17 cellular contexts compared by ENCODE assay signal in genomic region chr9:113373255-113373654, GRCh38. TPM values are rescaled to one million over a fixed set of nuclear protein-coding genes. Genes with fewer than 3 reads are reported as not detected.
DNase-seq lines count a peak whose midpoint lies in the region; ATAC-seq and TF ChIP-seq lines count a peak whose summit lies in the region.
"Had no signal": no experiment of that assay in that cellular context is flagged by ENCODE, and none has a peak within 500 bp of the region (broad histone marks: within the 10 kb centered on the region; RNA-seq: fewer than 3 reads in every experiment).

No MANE protein-coding gene starts in this region.

- POLR2A ChIA-PET in CD4-positive, alpha-beta T cell (lab: Charles Lee): no interaction called here

- H3K27ac ChIP-seq in CD4-positive, alpha-beta T cell (ENCODE audit: low read depth, low read length): no peak overlapping the region
- H3K27ac ChIP-seq in HUES48 (ENCODE audit: low read depth, low read length) (peak overlapping the region; percentile 18), body of pancreas (peak overlapping the region in 3 of 4 donors; percentile 3 to 99 (median 10)), parathyroid adenoma (peak overlapping the region; percentile 92)
- H3K27ac ChIP-seq: SJCRH30 had no signal

- H3K4me1 Mint-ChIP-seq in CD4-positive, alpha-beta T cell (ENCODE audit: low read depth): peaks cover 21% of the 10 kb centered on the region

- no peaks in the 10 kb centered on the region for H3K9me3 Mint-ChIP-seq in CD4-positive, alpha-beta T cell
- H3K9me3 Mint-ChIP-seq: CD8-positive, alpha-beta memory T cell had no signal

- no peak for DNase-seq in CD4-positive, alpha-beta T cell
- DNase-seq in body of pancreas (no peak), lower leg skin (ENCODE audit: low spot score in 2 of 2) (no peak)
- DNase-seq in stimulated activated CD4-positive, alpha-beta T cell treated with anti-CD3 and anti-CD28 coated beads, Interleukin-15, amount 100 ng/mL, for 24 hours: no peak
- no peak for DNase-seq in activated CD4-positive, alpha-beta T cell treated with anti-CD3 and anti-CD28 coated beads, Interleukin-2, amount 50 U/mL, for 4 hours
- DNase-seq: ACHN; CD8-positive, alpha-beta memory T cell; GF-D8; Karpas-422; NCI-H1105 treated with DMSO at 0.1 percent for 48 hours; NCI-H2029; NCI-H524 treated with DMSO at 0.1 percent for 48 hours; OCI-M1; SJCRH30 had no signal

- H3K36me3 ChIP-seq in HUES48 (ENCODE audit: control insufficient read depth, insufficient read depth, low read length) (peaks cover 29% of the 10 kb centered on the region), body of pancreas (replicated peaks in 1 of 2; ENCODE audit: insufficient read depth in 1 of 2, low read depth in 2 of 2) (peaks cover 0 to 6% of the 10 kb centered on the region in 2 donors), parathyroid adenoma (ENCODE audit: control insufficient read depth, insufficient read depth, low read length) (no peaks in the 10 kb centered on the region)
- H3K36me3 ChIP-seq: SJCRH30 had no signal

- H3K36me3 Mint-ChIP-seq in CD4-positive, alpha-beta T cell (ENCODE audit: low read depth): peaks cover 23% of the 10 kb centered on the region

- no peaks in the 10 kb centered on the region for H3K27me3 ChIP-seq in CD4-positive, alpha-beta T cell (ENCODE audit: control insufficient read depth, insufficient read depth, low read length)
- H3K27me3 ChIP-seq in HUES48 (ENCODE audit: control insufficient read depth, insufficient read depth, low read length): no peaks in the 10 kb centered on the region
- no peaks in the 10 kb centered on the region for H3K27me3 ChIP-seq in body of pancreas
- no peaks in the 10 kb centered on the region for H3K27me3 ChIP-seq in parathyroid adenoma (ENCODE audit: control insufficient read depth, insufficient read depth, low read length)
- H3K27me3 ChIP-seq: SJCRH30 had no signal

- CTCF ChIA-PET in CD4-positive, alpha-beta T cell (lab: Charles Lee): no interaction called here

- no peaks in the 10 kb centered on the region for H3K27me3 Mint-ChIP-seq in CD4-positive, alpha-beta T cell
- H3K27me3 Mint-ChIP-seq: CD8-positive, alpha-beta memory T cell had no signal

- H3K4me2 ChIP-seq in parathyroid adenoma (ENCODE audit: low read length): peak overlapping the region; percentile 34

- H3K27ac Mint-ChIP-seq in CD4-positive, alpha-beta T cell: no peak overlapping the region

- H3K9me3 ChIP-seq in CD4-positive, alpha-beta T cell (ENCODE audit: control insufficient read depth, low read length): no peaks in the 10 kb centered on the region
- H3K9me3 ChIP-seq in HUES48 (ENCODE audit: control insufficient read depth, insufficient read depth, low read length): no peaks in the 10 kb centered on the region
- H3K9me3 ChIP-seq in body of pancreas: no peaks in the 10 kb centered on the region
- no peaks in the 10 kb centered on the region for H3K9me3 ChIP-seq in parathyroid adenoma (ENCODE audit: control insufficient read depth, low read length)
- H3K9me3 ChIP-seq: SJCRH30 had no signal

- TF ChIP-seq CTCF in CD4-positive, alpha-beta T cell (IDR thresholded peaks at IDR 0.05): no peak
- TF ChIP-seq CTCF in body of pancreas (IDR thresholded peaks at IDR 0.05): no peak
- TF ChIP-seq CTCF in parathyroid adenoma (IDR thresholded peaks at IDR 0.05): peak; percentile 4
- TF ChIP-seq CTCF in lower leg skin (IDR thresholded peaks at IDR 0.05): no peak

- H3K4me1 ChIP-seq in HUES48 (ENCODE audit: control insufficient read depth, insufficient read depth, low read length) (0 out of 2 replicates have a peak, but pooled peaks cover 6% of the 10 kb centered on the region), body of pancreas (peaks cover 85% of the 10 kb centered on the region), parathyroid adenoma (peaks cover 33% of the 10 kb centered on the region)
- H3K4me1 ChIP-seq: SJCRH30 had no signal

- TF ChIP-seq POLR2A in body of pancreas (IDR thresholded peaks at IDR 0.05) (no peak), lower leg skin (IDR thresholded peaks at IDR 0.05) (no peak)

- ATAC-seq in CD4-positive, alpha-beta T cell (ENCODE audit: poor library complexity): no peak
- no peak for ATAC-seq in body of pancreas

- H3K79me2 ChIP-seq in parathyroid adenoma: no peaks in the 10 kb centered on the region

- no peak overlapping the region for H3K4me3 ChIP-seq in HUES48 (ENCODE audit: low read depth, low read length)
- H3K4me3 ChIP-seq in body of pancreas: no peak overlapping the region
- H3K4me3 ChIP-seq in parathyroid adenoma (ENCODE audit: low read depth, low read length): no peak overlapping the region
- no peak overlapping the region for H3K4me3 ChIP-seq in lower leg skin (ENCODE audit: low read depth, poor library complexity, severe bottlenecking)
- H3K4me3 ChIP-seq: SJCRH30 had no signal

- intact Hi-C loops in CD4-positive, alpha-beta T cell (cut with DNase I, micrococcal nuclease): no loop called here
- intact Hi-C loops in body of pancreas (cut with DNase I) (loop anchor here (5.0 kb wide), 1 partner anchor 34 kb away; no protein-coding TSS in a partner anchor), lower leg skin (cut with DNase I; ENCODE audit: low total_unique reads) (no loop called here)

- H3K9ac ChIP-seq in HUES48 (ENCODE audit: low read depth, low read length) (no peak overlapping the region), parathyroid adenoma (no peak overlapping the region)

- 41 to 44% methylated on average over 3 of the region's 3 CpGs for WGBS in body of pancreas, 2 donors
- WGBS in lower leg skin, 2 donors: 70 to 72% methylated on average over 3 of the region's 3 CpGs

- peak overlapping the region; percentile 14 for H3K4me3 Mint-ChIP-seq in CD4-positive, alpha-beta T cell

- H2AFZ ChIP-seq in parathyroid adenoma: no peak overlapping the region

RNA-seq across cellular contexts. Expression of gene HDHD3, which starts 3.5 kb away (rescaled TPM):
- total RNA-seq in CD4-positive, alpha-beta T cell: 10 to 100 TPM; 12.8 to 13.2 TPM
- 10 to 100 TPM; 38.9 to 51.9 TPM for total RNA-seq in body of pancreas
- total RNA-seq in lower leg skin: 10 to 100 TPM; 44.7 to 50.3 (median 48.3) TPM

RNA-seq across cellular contexts. Expression of gene BSPRY, which starts 23.9 kb away (rescaled TPM):
- total RNA-seq in CD4-positive, alpha-beta T cell: not detected
- 10 to 100 TPM; 27.0 to 47.0 TPM for total RNA-seq in body of pancreas
- 10 to 100 TPM; 36.9 to 56.9 (median 43.4) TPM for total RNA-seq in lower leg skin
- total RNA-seq: H4 had no signal

RNA-seq across cellular contexts. Expression of gene ALAD, which starts 27.8 kb away (rescaled TPM):
- total RNA-seq in CD4-positive, alpha-beta T cell: 10 to 100 TPM; 14.5 to 15.0 TPM
- total RNA-seq in body of pancreas (10 to 100 TPM; 42.5 to 44.1 TPM), lower leg skin (10 to 100 TPM; 26.0 to 60.7 (median 39.9) TPM)

RNA-seq across cellular contexts. Expression of gene WDR31, which starts 33.2 kb away (rescaled TPM):
- under 1 TPM; 0.14 to 0.22 TPM for total RNA-seq in CD4-positive, alpha-beta T cell
- total RNA-seq in body of pancreas (1 to 10 TPM; 1.0 to 2.3 TPM), lower leg skin (1 to 10 TPM; 1.3 to 2.3 (median 1.8) TPM)

RNA-seq across cellular contexts. Expression of gene POLE3, which starts 37.2 kb away (rescaled TPM):
- 10 to 100 TPM; 63.6 to 64.9 TPM for total RNA-seq in CD4-positive, alpha-beta T cell
- total RNA-seq in body of pancreas (10 to 100 TPM; 13.8 to 17.6 TPM), lower leg skin (10 to 100 TPM; 20.9 to 39.1 (median 27.1) TPM)

Comparison
In these comparisons a context has a peak if more than half of its experiments do, and no peak if none do; other contexts are left out.
1. RNA of gene BSPRY, which starts 23.9 kb away (total RNA-seq): 27.0 to 47.0 TPM in body of pancreas and 36.9 to 56.9 TPM in lower leg skin; not detected in CD4-positive, alpha-beta T cell; every median in the first group is over 10 times any median in the second.